7 cellular contexts compared by ENCODE assay signal in the genomic region with DNA sequence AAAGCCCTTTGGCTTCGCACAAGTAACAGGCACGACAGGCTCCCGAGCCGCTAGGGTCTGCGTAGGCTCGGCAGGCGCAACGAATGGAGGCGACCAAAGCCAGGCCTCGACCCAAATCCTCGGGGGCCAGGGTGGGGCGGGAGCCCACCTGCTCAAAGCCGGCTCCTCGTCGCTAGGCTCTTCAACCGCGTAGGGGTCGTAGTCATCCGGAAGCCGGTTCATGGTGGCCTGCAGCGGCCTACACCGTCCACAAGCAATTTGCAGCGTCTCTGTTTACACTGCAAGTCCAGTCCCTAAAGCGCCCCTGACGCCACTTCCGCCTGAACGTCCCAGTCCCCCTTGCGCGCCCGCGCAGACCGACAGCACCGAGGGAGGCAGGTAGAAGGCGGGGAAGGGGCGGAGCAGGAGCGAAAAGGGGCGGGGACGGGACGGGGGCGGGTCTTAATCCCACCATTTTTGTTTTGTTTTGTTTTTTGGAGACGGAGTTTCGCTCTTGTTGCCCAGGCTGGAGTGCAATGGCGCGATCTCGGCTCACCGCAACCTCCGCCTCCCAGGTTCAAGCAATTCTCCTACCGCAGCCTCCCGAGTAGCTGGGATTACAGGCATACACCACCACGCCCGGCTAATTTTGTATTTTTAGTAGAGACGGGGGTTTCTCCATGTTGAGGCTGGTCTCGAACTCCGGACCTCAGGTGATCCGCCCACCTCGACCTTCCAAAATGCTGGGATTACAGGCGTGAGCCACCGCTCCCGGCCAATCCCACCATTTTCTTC. TPM values are rescaled to one million over a fixed set of nuclear protein-coding genes. Genes with fewer than 3 reads are reported as not detected.
A peak's percentile ranks its signal among the peaks of the same experiment; 100 is the strongest.
DNase-seq lines count a peak whose midpoint lies in the region; ATAC-seq, FAIRE-seq and TF ChIP-seq lines count a peak whose summit lies in the region.

A gene with protein sequence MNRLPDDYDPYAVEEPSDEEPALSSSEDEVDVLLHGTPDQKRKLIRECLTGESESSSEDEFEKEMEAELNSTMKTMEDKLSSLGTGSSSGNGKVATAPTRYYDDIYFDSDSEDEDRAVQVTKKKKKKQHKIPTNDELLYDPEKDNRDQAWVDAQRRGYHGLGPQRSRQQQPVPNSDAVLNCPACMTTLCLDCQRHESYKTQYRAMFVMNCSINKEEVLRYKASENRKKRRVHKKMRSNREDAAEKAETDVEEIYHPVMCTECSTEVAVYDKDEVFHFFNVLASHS (minus strand): TSS at position 295 of the 774 bp plus-strand sequence. CDS start 73 bp downstream, at position 222.

- H3K36me3 Mint-ChIP-seq in T-helper 17 cell (ENCODE audit: low read depth): no peaks in the 10 kb centered on the region

- no peak for FAIRE-seq in kidney (lab: Jason Lieb, UNC)

- intact Hi-C loops in kidney (cut with DNase I): no loop called here

- H3K36me3 ChIP-seq in kidney (ENCODE audit: control insufficient read depth in 1 of 2, insufficient read depth in 2 of 2, low read length in 2 of 2): no peaks in the 10 kb centered on the region

- ATAC-seq in GM18868 (IDR thresholded peaks at IDR 0.05; ENCODE audit: unreplicated experiment) (peak; percentile 100), HG03097 (IDR thresholded peaks at IDR 0.05; ENCODE audit: low FRiP score, unreplicated experiment) (peak; percentile 94), T-helper 17 cell (peak; percentile 99)

- H3K27ac ChIP-seq in kidney (ENCODE audit: low read depth in 2 of 2, low read length in 2 of 2): peak within 1 kb of the TSS; percentile 95

- H3K4me3 Mint-ChIP-seq in T-helper 17 cell: peak within 1 kb of the TSS; percentile 95

- H3K4me1 Mint-ChIP-seq in T-helper 17 cell: peaks cover 6% of the 10 kb centered on the region

- no peaks in the 10 kb centered on the region for H3K9me3 ChIP-seq in T-helper 17 cell (ENCODE audit: control insufficient read depth, low read length, poor library complexity, severe bottlenecking)
- H3K9me3 ChIP-seq in kidney (ENCODE audit: control insufficient read depth in 1 of 2, low read length in 2 of 2): no peaks in the 10 kb centered on the region

- peak within 1 kb of the TSS; percentile 100 for H3K27ac Mint-ChIP-seq in T-helper 17 cell

- TF ChIP-seq CTCF in cardiac fibroblast (IDR thresholded peaks at IDR 0.05; ENCODE audit: low read depth, low read length) (no peak), kidney (IDR thresholded peaks at IDR 0.05; ENCODE audit: borderline replicate concordance, extremely low read depth, insufficient read depth) (peak; percentile 4)

- H3K27me3 Mint-ChIP-seq in T-helper 17 cell: no peaks in the 10 kb centered on the region

- DNase-seq in T-helper 17 cell (peak; percentile 89 to 92 (median 91)), cardiac fibroblast (ENCODE audit: low read depth in 2 of 2) (peak; percentile 98 to 99), kidney (peak; percentile 100), MV-4-11 (lab: John Stamatoyannopoulos, UW) (no peak)
- DNase-seq in stimulated activated CD4-positive, alpha-beta T cell treated with anti-CD3 and anti-CD28 coated beads, Interleukin-1b, Interleukin-23, amount 100 ng/mL, for 24 hours (ENCODE audit: low read depth in 4 of 4, low spot score in 1 of 4): peak; percentile 83 to 91 (median 90)

- peak within 1 kb of the TSS; percentile 99 to 100 for H3K9ac ChIP-seq in kidney (ENCODE audit: low read length in 2 of 2)

- peaks cover 0 to 7% of the 10 kb centered on the region in 2 donors for H3K4me1 ChIP-seq in kidney (ENCODE audit: control insufficient read depth in 1 of 2, insufficient read depth in 1 of 2, low read depth in 1 of 2, low read length in 2 of 2)

- H3K4me3 ChIP-seq in cardiac fibroblast (replicated peaks in 1 of 2; ENCODE audit: low read depth in 2 of 2, low read length in 2 of 2): peak within 1 kb of the TSS; percentile 87 to 100
- H3K4me3 ChIP-seq in kidney (ENCODE audit: low read length in 2 of 2): peak within 1 kb of the TSS; percentile 96 to 99

RNA-seq across cellular contexts. Expression of the gene that starts here (rescaled TPM):
- 10 to 100 TPM; 64.7 to 67.6 TPM for total RNA-seq in T-helper 17 cell
- 43.3 TPM for total RNA-seq in kidney
- 46.0 TPM for polyA plus RNA-seq in kidney (ENCODE audit: insufficient read depth, low read depth, low replicate concordance)
